Comparison of ENCODE assay signal across 9 cellular contexts in genomic region chr17:40347319-40348135, GRCh38. TPM values are rescaled to one million over a fixed set of nuclear protein-coding genes. Genes with fewer than 3 reads are reported as not detected.
DNase-seq lines count a peak whose midpoint lies in the region; ATAC-seq and TF ChIP-seq lines count a peak whose summit lies in the region.
"Had no signal": no experiment of that assay in that cellular context is flagged by ENCODE, and none has a peak within 500 bp of the region (broad histone marks: within the 10 kb centered on the region; RNA-seq: fewer than 3 reads in every experiment).

No MANE protein-coding gene starts in this region.

- peak overlapping the region; percentile 59 for H3K27ac Mint-ChIP-seq in activated CD4-positive, alpha-beta memory T cell treated with anti-CD3 and anti-CD28 coated beads, Interleukin-2, amount 10 ng/mL, durations not matched to agents 7 days and 5 days
- H3K27ac Mint-ChIP-seq in activated T-helper 1 cell treated with anti-CD3 and anti-CD28 coated beads, Interleukin-12 subunit alpha, Interleukin-12 subunit beta, Interleukin-2, Interleukin-4 antibody, amounts not matched to agents 30 ng/mL and 10 ng/mL and 1 ng/mL, durations not matched to agents 14 hours and 24 hours and 36 hours: no peak overlapping the region

- no peak for TF ChIP-seq CTCF in psoas muscle (IDR thresholded peaks at IDR 0.05)

- H3K27me3 Mint-ChIP-seq in activated CD4-positive, alpha-beta memory T cell treated with anti-CD3 and anti-CD28 coated beads, Interleukin-2, amount 10 ng/mL, durations not matched to agents 7 days and 5 days: no peaks in the 10 kb centered on the region
- H3K27me3 Mint-ChIP-seq in activated T-helper 1 cell treated with anti-CD3 and anti-CD28 coated beads, Interleukin-12 subunit alpha, Interleukin-12 subunit beta, Interleukin-2, Interleukin-4 antibody, amounts not matched to agents 30 ng/mL and 10 ng/mL and 1 ng/mL, durations not matched to agents 14 hours and 24 hours and 36 hours (ENCODE audit: insufficient read depth): no peaks in the 10 kb centered on the region

- H3K27me3 ChIP-seq in iPS-18a (ENCODE audit: control insufficient read depth, insufficient read depth, low read length) (peaks cover 75% of the 10 kb centered on the region), psoas muscle (ENCODE audit: insufficient read depth in 3 of 3, low read length in 2 of 3) (no peaks in the 10 kb centered on the region)

- peaks cover 54% of the 10 kb centered on the region for H3K4me1 ChIP-seq in ES-I3 (ENCODE audit: insufficient read depth, low read length)
- H3K4me1 ChIP-seq in iPS-18a (ENCODE audit: control insufficient read depth, low read depth, low read length): peaks cover 49% of the 10 kb centered on the region
- H3K4me1 ChIP-seq in psoas muscle: peaks cover 70% of the 10 kb centered on the region

- H3K27ac ChIP-seq in iPS-18a (ENCODE audit: low read length) (no peak overlapping the region), psoas muscle (peak overlapping the region; percentile 93)

- WGBS in psoas muscle, 3 donors: 33 to 48% (median 37%) methylated on average over 9 of the region's 9 CpGs

- peak overlapping the region; percentile 22; the same call in 1 of the 2 replicates for H3K9ac ChIP-seq in ES-I3 (ENCODE audit: low read depth, low read length)
- H3K9ac ChIP-seq in iPS-18a (ENCODE audit: low read length): no peak overlapping the region

- ATAC-seq in psoas muscle (no peak), HG02884 (IDR thresholded peaks at IDR 0.05; ENCODE audit: unreplicated experiment) (no peak)

- H3K9me3 ChIP-seq in ES-I3 (ENCODE audit: control insufficient read depth, insufficient read depth, low read length): no peaks in the 10 kb centered on the region
- no peaks in the 10 kb centered on the region for H3K9me3 ChIP-seq in iPS-18a (ENCODE audit: control insufficient read depth, low read depth, low read length)
- no peaks in the 10 kb centered on the region for H3K9me3 ChIP-seq in psoas muscle

- peaks cover 50% of the 10 kb centered on the region for H3K36me3 Mint-ChIP-seq in activated CD4-positive, alpha-beta memory T cell treated with anti-CD3 and anti-CD28 coated beads, Interleukin-2, amount 10 ng/mL, durations not matched to agents 7 days and 5 days (ENCODE audit: low read depth)
- peaks cover 23% of the 10 kb centered on the region for H3K36me3 Mint-ChIP-seq in activated T-helper 1 cell treated with anti-CD3 and anti-CD28 coated beads, Interleukin-12 subunit alpha, Interleukin-12 subunit beta, Interleukin-2, Interleukin-4 antibody, amounts not matched to agents 30 ng/mL and 10 ng/mL and 1 ng/mL, durations not matched to agents 14 hours and 24 hours and 36 hours (ENCODE audit: low read depth)

- intact Hi-C loops in psoas muscle (cut with DNase I): loop anchor here in 1 of 2 donors (2.0 kb wide), 1 partner anchor 37 kb away; no protein-coding TSS in a partner anchor
- intact Hi-C loops in activated T-helper 1 cell treated with anti-CD3 and anti-CD28 coated beads, Interleukin-12 subunit alpha, Interleukin-12 subunit beta, Interleukin-2, Interleukin-4 antibody, amounts not matched to agents 30 ng/mL and 10 ng/mL and 1 ng/mL, durations not matched to agents 14 hours and 24 hours and 36 hours (cut with micrococcal nuclease): no loop called here

- DNase-seq in activated CD4-positive, alpha-beta memory T cell treated with anti-CD3 and anti-CD28 coated beads, Interleukin-2, amount 10 ng/mL, durations not matched to agents 7 days and 5 days: no peak
- DNase-seq in psoas muscle (no peak), epidermal melanocyte (ENCODE audit: insufficient read length, low spot score) (no peak), middle frontal gyrus (ENCODE audit: extremely low spot score, low spot score) (no peak)
- no peak for DNase-seq in activated T-helper 1 cell treated with anti-CD3 and anti-CD28 coated beads, Interleukin-12 subunit alpha, Interleukin-12 subunit beta, Interleukin-2, Interleukin-4 antibody, amounts not matched to agents 30 ng/mL and 10 ng/mL and 1 ng/mL, durations not matched to agents 14 hours and 24 hours and 36 hours (ENCODE audit: low spot score)
- DNase-seq: EL had no signal

- H3K4me3 Mint-ChIP-seq in activated CD4-positive, alpha-beta memory T cell treated with anti-CD3 and anti-CD28 coated beads, Interleukin-2, amount 10 ng/mL, durations not matched to agents 7 days and 5 days: no peak overlapping the region
- H3K4me3 Mint-ChIP-seq in activated T-helper 1 cell treated with anti-CD3 and anti-CD28 coated beads, Interleukin-12 subunit alpha, Interleukin-12 subunit beta, Interleukin-2, Interleukin-4 antibody, amounts not matched to agents 30 ng/mL and 10 ng/mL and 1 ng/mL, durations not matched to agents 14 hours and 24 hours and 36 hours: no peak overlapping the region

- POLR2A ChIA-PET in activated CD4-positive, alpha-beta memory T cell treated with anti-CD3 and anti-CD28 coated beads, Interleukin-2, amount 10 ng/mL, durations not matched to agents 7 days and 5 days (lab: Charles Lee): interaction anchor here (0.9 to 3.6 kb wide), 5 partner anchors 8 to 70 kb away, joined by 3 to 13 read pairs (median 4); partner anchors contain the start of gene TOP2A

- H3K9me3 Mint-ChIP-seq in activated CD4-positive, alpha-beta memory T cell treated with anti-CD3 and anti-CD28 coated beads, Interleukin-2, amount 10 ng/mL, durations not matched to agents 7 days and 5 days: no peaks in the 10 kb centered on the region
- no peaks in the 10 kb centered on the region for H3K9me3 Mint-ChIP-seq in activated T-helper 1 cell treated with anti-CD3 and anti-CD28 coated beads, Interleukin-12 subunit alpha, Interleukin-12 subunit beta, Interleukin-2, Interleukin-4 antibody, amounts not matched to agents 30 ng/mL and 10 ng/mL and 1 ng/mL, durations not matched to agents 14 hours and 24 hours and 36 hours

- H3K4me3 ChIP-seq in iPS-18a (ENCODE audit: low read length) (peak overlapping the region; percentile 34), psoas muscle (peak overlapping the region; percentile 42)

- CTCF ChIA-PET in activated CD4-positive, alpha-beta memory T cell treated with anti-CD3 and anti-CD28 coated beads, Interleukin-2, amount 10 ng/mL, durations not matched to agents 7 days and 5 days (lab: Charles Lee): no interaction called here

- no peaks in the 10 kb centered on the region for H3K36me3 ChIP-seq in ES-I3 (ENCODE audit: insufficient read depth, low read length)
- H3K36me3 ChIP-seq in iPS-18a (ENCODE audit: control insufficient read depth, low read depth, low read length): no peaks in the 10 kb centered on the region
- H3K36me3 ChIP-seq in psoas muscle (ENCODE audit: insufficient read depth in 1 of 2, low read depth in 1 of 2): peaks cover 7 to 39% of the 10 kb centered on the region in 2 donors

- peaks cover 72% of the 10 kb centered on the region for H3K4me1 Mint-ChIP-seq in activated CD4-positive, alpha-beta memory T cell treated with anti-CD3 and anti-CD28 coated beads, Interleukin-2, amount 10 ng/mL, durations not matched to agents 7 days and 5 days
- peaks cover 38% of the 10 kb centered on the region for H3K4me1 Mint-ChIP-seq in activated T-helper 1 cell treated with anti-CD3 and anti-CD28 coated beads, Interleukin-12 subunit alpha, Interleukin-12 subunit beta, Interleukin-2, Interleukin-4 antibody, amounts not matched to agents 30 ng/mL and 10 ng/mL and 1 ng/mL, durations not matched to agents 14 hours and 24 hours and 36 hours (ENCODE audit: low read depth)

RNA-seq across cellular contexts. Expression of gene GJD3, which starts 17.0 kb away (rescaled TPM):
- total RNA-seq in activated CD4-positive, alpha-beta memory T cell treated with anti-CD3 and anti-CD28 coated beads, Interleukin-2, amount 10 ng/mL, durations not matched to agents 7 days and 5 days: not detected
- total RNA-seq in psoas muscle: 1 to 10 TPM in 2 of 4 donors, under 1 TPM in 2; 0.34 to 1.4 (median 0.82) TPM
- polyA plus RNA-seq in psoas muscle: under 1 TPM in 2 of 3 donors, not detected in 1; 0.17 to 0.25 TPM
- total RNA-seq in activated T-helper 1 cell treated with anti-CD3 and anti-CD28 coated beads, Interleukin-12 subunit alpha, Interleukin-12 subunit beta, Interleukin-2, Interleukin-4 antibody, amounts not matched to agents 30 ng/mL and 10 ng/mL and 1 ng/mL, durations not matched to agents 14 hours and 24 hours and 36 hours: 0.44 and 0.56 TPM in 2 replicates

RNA-seq across cellular contexts. Expression of gene RARA, which starts 38.5 kb away (rescaled TPM):
- 10 to 100 TPM; 65.2 to 65.5 TPM for total RNA-seq in activated CD4-positive, alpha-beta memory T cell treated with anti-CD3 and anti-CD28 coated beads, Interleukin-2, amount 10 ng/mL, durations not matched to agents 7 days and 5 days
- total RNA-seq in psoas muscle: 10 to 100 TPM; 15.0 to 51.1 (median 44.6) TPM
- 10 to 100 TPM; 15.0 to 76.9 (median 18.6) TPM for polyA plus RNA-seq in psoas muscle
- total RNA-seq in activated T-helper 1 cell treated with anti-CD3 and anti-CD28 coated beads, Interleukin-12 subunit alpha, Interleukin-12 subunit beta, Interleukin-2, Interleukin-4 antibody, amounts not matched to agents 30 ng/mL and 10 ng/mL and 1 ng/mL, durations not matched to agents 14 hours and 24 hours and 36 hours: 19.3 and 19.9 TPM in 2 replicates

RNA-seq across cellular contexts. Expression of gene CDC6, which starts 59.8 kb away (rescaled TPM):
- total RNA-seq in activated CD4-positive, alpha-beta memory T cell treated with anti-CD3 and anti-CD28 coated beads, Interleukin-2, amount 10 ng/mL, durations not matched to agents 7 days and 5 days: 10 to 100 TPM; 67.5 to 69.9 TPM
- under 1 TPM; 0.27 to 0.90 (median 0.42) TPM for total RNA-seq in psoas muscle
- 1 to 10 TPM in 2 of 3 donors, under 1 TPM in 1; 0.86 to 2.5 (median 1.4) TPM for polyA plus RNA-seq in psoas muscle
- 130 and 135 TPM in 2 replicates for total RNA-seq in activated T-helper 1 cell treated with anti-CD3 and anti-CD28 coated beads, Interleukin-12 subunit alpha, Interleukin-12 subunit beta, Interleukin-2, Interleukin-4 antibody, amounts not matched to agents 30 ng/mL and 10 ng/mL and 1 ng/mL, durations not matched to agents 14 hours and 24 hours and 36 hours

Comparison
In these comparisons a context has a peak if more than half of its experiments do, and no peak if none do; other contexts are left out.
1. RNA of gene CDC6, which starts 59.8 kb away (total RNA-seq): 130 to 135 TPM in activated T-helper 1 cell treated with anti-CD3 and anti-CD28 coated beads, Interleukin-12 subunit alpha, Interleukin-12 subunit beta, Interleukin-2, Interleukin-4 antibody, amounts not matched to agents 30 ng/mL and 10 ng/mL and 1 ng/mL, durations not matched to agents 14 hours and 24 hours and 36 hours and 67.5 to 69.9 TPM in activated CD4-positive, alpha-beta memory T cell treated with anti-CD3 and anti-CD28 coated beads, Interleukin-2, amount 10 ng/mL, durations not matched to agents 7 days and 5 days; 0.27 to 0.90 TPM in psoas muscle; every median in the first group is over 10 times any median in the second.